8 cellular contexts compared by ENCODE assay signal in genomic region chr6:98832282-98833100, GRCh38. TPM values are rescaled to one million over a fixed set of nuclear protein-coding genes. Genes with fewer than 3 reads are reported as not detected.
A peak's percentile ranks its signal among the peaks of the same experiment; 100 is the strongest.
DNase-seq lines count a peak whose midpoint lies in the region; ATAC-seq, FAIRE-seq and TF ChIP-seq lines count a peak whose summit lies in the region.

No MANE protein-coding gene starts in this region.

- TF ChIP-seq POLR2A in spleen (IDR thresholded peaks at IDR 0.05), result no peak

- FAIRE-seq in astrocyte (lab: Jason Lieb, UNC) (no peak), D721Med (lab: Jason Lieb, UNC) (no peak)

- peaks cover 41% of the 10 kb centered on the region for H3K4me1 ChIP-seq in CD4-positive, CD25-positive, alpha-beta regulatory T cell (ENCODE audit: control insufficient read depth, insufficient read depth, low read length, poor library complexity, severe bottlenecking)
- H3K4me1 ChIP-seq in astrocyte (ENCODE audit: insufficient read depth, low read length) (peaks cover 32% of the 10 kb centered on the region), spleen (peaks cover 43 to 87% (median 62%) of the 10 kb centered on the region in 6 donors)

- peaks cover 90% of the 10 kb centered on the region for H3K27me3 Mint-ChIP-seq in CD4-positive, CD25-positive, alpha-beta regulatory T cell
- H3K27me3 Mint-ChIP-seq in astrocyte (ENCODE audit: low read depth, unreplicated experiment), result peaks cover 44% of the 10 kb centered on the region

- H3K36me3 Mint-ChIP-seq in CD4-positive, CD25-positive, alpha-beta regulatory T cell, result no peaks in the 10 kb centered on the region
- H3K36me3 Mint-ChIP-seq in astrocyte (ENCODE audit: low read depth, unreplicated experiment), result no peaks in the 10 kb centered on the region

- H3K9me3 Mint-ChIP-seq in CD4-positive, CD25-positive, alpha-beta regulatory T cell, result peaks cover 0 to 8% (median 0%) of the 10 kb centered on the region in 7 donors
- H3K9me3 Mint-ChIP-seq in astrocyte (ENCODE audit: unreplicated experiment), result peaks cover 3% of the 10 kb centered on the region

- H2AFZ ChIP-seq in astrocyte (ENCODE audit: low read depth, low read length), result peak overlapping the region; percentile 88

- H3K27me3 ChIP-seq in CD4-positive, CD25-positive, alpha-beta regulatory T cell (ENCODE audit: control insufficient read depth, insufficient read depth, low read length), result peaks cover 40% of the 10 kb centered on the region
- H3K27me3 ChIP-seq in astrocyte (ENCODE audit: insufficient read depth, low read length) (peaks cover 70% of the 10 kb centered on the region), spleen (replicated peaks in 1 of 7) (peaks cover 23 to 100% (median 98%) of the 10 kb centered on the region in 7 donors)

- peak overlapping the region; percentile 84 to 97 (median 94) for H3K4me3 Mint-ChIP-seq in CD4-positive, CD25-positive, alpha-beta regulatory T cell
- H3K4me3 Mint-ChIP-seq in astrocyte (ENCODE audit: unreplicated experiment), result peak overlapping the region; percentile 87

- peaks cover 8% of the 10 kb centered on the region for H4K20me1 ChIP-seq in astrocyte (ENCODE audit: insufficient read depth, low read length)

- H3K36me3 ChIP-seq in CD4-positive, CD25-positive, alpha-beta regulatory T cell (ENCODE audit: control insufficient read depth, insufficient read depth, low read length), result no peaks in the 10 kb centered on the region
- no peaks in the 10 kb centered on the region for H3K36me3 ChIP-seq in astrocyte (ENCODE audit: insufficient read depth, low read length)
- no peaks in the 10 kb centered on the region for H3K36me3 ChIP-seq in spleen

- peaks cover 24% of the 10 kb centered on the region for H3K79me2 ChIP-seq in astrocyte (ENCODE audit: insufficient read depth, low read length)

- H3K27ac Mint-ChIP-seq in CD4-positive, CD25-positive, alpha-beta regulatory T cell, result no peak overlapping the region
- peak overlapping the region; percentile 71 for H3K27ac Mint-ChIP-seq in astrocyte (ENCODE audit: unreplicated experiment)

- DNase-seq in CD4-positive, CD25-positive, alpha-beta regulatory T cell, result no peak
- DNase-seq in HT1080 (ENCODE audit: low read depth) (peak; percentile 67), astrocyte (ENCODE audit: low read depth) (peak; percentile 92), iPS-NIHi7 (ENCODE audit: extremely low spot score) (peak; percentile 15), spleen (peak; percentile 74), D721Med (ENCODE audit: insufficient read length, low spot score) (no peak), OCI-M2 (lab: John Stamatoyannopoulos, UW; ENCODE audit: unreplicated experiment) (no peak)

- intact Hi-C loops in spleen (cut with DNase I; ENCODE audit: low total_unique reads), result no loop called here

- no peak for ATAC-seq in CD4-positive, CD25-positive, alpha-beta regulatory T cell (ENCODE audit: low read depth in 2 of 2)
- no peak for ATAC-seq in HG02588 (IDR thresholded peaks at IDR 0.05; ENCODE audit: unreplicated experiment)

- peak overlapping the region; percentile 72 for H3K9ac ChIP-seq in astrocyte (ENCODE audit: low read length)

- no peak overlapping the region for H3K4me3 ChIP-seq in CD4-positive, CD25-positive, alpha-beta regulatory T cell (ENCODE audit: low read depth, low read length)
- peak overlapping the region; percentile 64 for H3K4me3 ChIP-seq in astrocyte (ENCODE audit: insufficient read depth, low read depth, low read length)
- H3K4me3 ChIP-seq in spleen, result peak overlapping the region in 7 of 8 donors; percentile 18 to 82 (median 61)

- H3K4me2 ChIP-seq in astrocyte (ENCODE audit: low read length), result peak overlapping the region; percentile 85

- no peak overlapping the region for H3K27ac ChIP-seq in CD4-positive, CD25-positive, alpha-beta regulatory T cell (ENCODE audit: insufficient read depth, low read length, poor library complexity, severe bottlenecking)
- H3K27ac ChIP-seq in astrocyte (ENCODE audit: low read depth, low read length), result peak overlapping the region; percentile 70
- no peak overlapping the region for H3K27ac ChIP-seq in spleen

- no peak for TF ChIP-seq CTCF in astrocyte (IDR thresholded peaks at IDR 0.05; ENCODE audit: insufficient read depth, low read depth, low read length)
- TF ChIP-seq CTCF in spleen (IDR thresholded peaks at IDR 0.05 in 8 of 11, conservative IDR thresholded peaks at IDR 0.05 in 3 of 11), result no peak
- no peak for TF ChIP-seq CTCF in D721Med (IDR thresholded peaks at IDR 0.05; ENCODE audit: insufficient read depth, missing control alignments)

- H3K4me1 Mint-ChIP-seq in CD4-positive, CD25-positive, alpha-beta regulatory T cell, result peaks cover 15 to 64% (median 51%) of the 10 kb centered on the region in 4 donors
- peaks cover 5% of the 10 kb centered on the region for H3K4me1 Mint-ChIP-seq in astrocyte (ENCODE audit: low read depth, unreplicated experiment)

- 2 to 6% (median 3%) methylated on average over 34 to 61 of the region's 61 CpGs for WGBS in spleen, 5 donors

- no peaks in the 10 kb centered on the region for H3K9me3 ChIP-seq in CD4-positive, CD25-positive, alpha-beta regulatory T cell (ENCODE audit: control insufficient read depth in 2 of 2, low read length in 2 of 2)
- H3K9me3 ChIP-seq in astrocyte (ENCODE audit: insufficient read depth, low read depth, low read length), result no peaks in the 10 kb centered on the region
- no peaks in the 10 kb centered on the region for H3K9me3 ChIP-seq in spleen

RNA-seq across cellular contexts. Expression of gene POU3F2, which starts 1.9 kb away (rescaled TPM):
- total RNA-seq in CD4-positive, CD25-positive, alpha-beta regulatory T cell, result not detected
- polyA plus RNA-seq in CD4-positive, CD25-positive, alpha-beta regulatory T cell, result not detected
- total RNA-seq in HT1080 (2014; rRNA removed; shearing (Covaris generic)), result 1.6 and 2.4 TPM in 2 replicates
- polyA plus RNA-seq in HT1080 (2015; cell fraction: cytosol; rRNA removed), result 1.6 and 1.7 TPM in 2 replicates
- 2.9 and 3.0 TPM in 2 replicates for polyA plus RNA-seq in HT1080 (2015; cell fraction: nucleus; rRNA removed)
- total RNA-seq in astrocyte, result 1.9 and 2.1 TPM in 2 replicates
- not detected for total RNA-seq in spleen
- polyA plus RNA-seq in spleen, result under 1 TPM in 1 of 3 donors, not detected in 2; 0.06 TPM

Comparison
In these comparisons a context has a peak if more than half of its experiments do, and no peak if none do; other contexts are left out.
1. DNase-seq: peak in HT1080 (single experiment), astrocyte (single experiment), iPS-NIHi7 (single experiment) and spleen (single experiment); none in CD4-positive, CD25-positive, alpha-beta regulatory T cell (0 of 3), D721Med (single experiment) and OCI-M2 (single experiment).